9 cellular contexts compared by ENCODE assay signal in genomic region chr14:104793703-104793959, GRCh38. TPM values are rescaled to one million over a fixed set of nuclear protein-coding genes. Genes with fewer than 3 reads are reported as not detected.
A peak's percentile ranks its signal among the peaks of the same experiment; 100 is the strongest.
DNase-seq lines count a peak whose midpoint lies in the region; ATAC-seq, FAIRE-seq and TF ChIP-seq lines count a peak whose summit lies in the region.
"Had no signal": no experiment of that assay in that cellular context is flagged by ENCODE, and none has a peak within 500 bp of the region (broad histone marks: within the 10 kb centered on the region; RNA-seq: fewer than 3 reads in every experiment).

No MANE protein-coding gene starts in this region.

- peak overlapping the region; percentile 79 for H3K4me2 ChIP-seq in K562 (ENCODE audit: insufficient read depth, low read length)

- no peak for TF ChIP-seq RAD21 in K562 (CRISPR knock-in tag; conservative IDR thresholded peaks at IDR 0.05 in 1 of 2, IDR thresholded peaks at IDR 0.05 in 1 of 2)

- H3K9me1 ChIP-seq in K562 (ENCODE audit: control insufficient read depth, insufficient read depth, low read length), result no peaks in the 10 kb centered on the region

- POLR2A ChIA-PET in K562 (lab: Yijun Ruan, JAX), result interaction anchor here (0.6 to 0.7 kb wide), 2 partner anchors 18 to 93 kb away, joined by 3 read pairs; no protein-coding TSS in a partner anchor

- intact Hi-C loops in K562 (cut with micrococcal nuclease), result no loop called here

- ATAC-seq in K562, result no peak

- H3K36me3 ChIP-seq in ACC112 (ENCODE audit: insufficient read depth, low read length) (no peaks in the 10 kb centered on the region), HUES64 (ENCODE audit: insufficient read depth, low read length) (peaks cover 28% of the 10 kb centered on the region), K562 (ENCODE audit: control insufficient read depth, insufficient read depth, low read length) (peaks cover 42% of the 10 kb centered on the region; the same call in 1 of the 3 replicates), muscle layer of colon (ENCODE audit: insufficient read depth, low read length) (peaks cover 9% of the 10 kb centered on the region)

- 78% methylated on average over 2 of the region's 2 CpGs for WGBS in HUES64
- WGBS in K562 (ENCODE audit: insufficient coverage, low coverage, missing lambda C conversion rate), result 50% methylated on average over 2 of the region's 2 CpGs

- peaks cover 23% of the 10 kb centered on the region for H3K4me1 ChIP-seq in ACC112 (ENCODE audit: control insufficient read depth, insufficient read depth, low read length, unreplicated experiment)
- peaks cover 25% of the 10 kb centered on the region for H3K4me1 ChIP-seq in HUES64 (ENCODE audit: insufficient read depth, low read length)
- peaks cover 37 to 89% of the 10 kb centered on the region in 2 experiments for H3K4me1 ChIP-seq in K562 (replicated peaks in 1 of 2; ENCODE audit: control insufficient read depth in 2 of 2, insufficient read depth in 2 of 2, low read length in 2 of 2)
- peaks cover 42% of the 10 kb centered on the region for H3K4me1 ChIP-seq in muscle layer of colon (ENCODE audit: insufficient read depth, low read length)

- H3K4me3 ChIP-seq in ACC112 (ENCODE audit: low read depth, low read length) (peak overlapping the region; percentile 84), HUES64 (ENCODE audit: low read length) (peak overlapping the region; percentile 75), K562 (peak overlapping the region; percentile 70; the same call in 1 of the 2 replicates), muscle layer of colon (ENCODE audit: low read depth in 1 of 2, low read length in 2 of 2) (peak overlapping the region; percentile 1 to 74)

- BruUV-seq in K562 (replicated peaks; lab: Mats Ljungman, UMichigan), result no TSS peak

- no peak for TF ChIP-seq CTCF in K562 (IDR thresholded peaks at IDR 0.05 in 2 of 3, conservative IDR thresholded peaks at IDR 0.05 in 1 of 3; ENCODE audit: insufficient read depth in 2 of 3, low read depth in 1 of 3, low read length in 3 of 3)

- H2AFZ ChIP-seq in ACC112 (ENCODE audit: low read length, unreplicated experiment) (no peak overlapping the region), K562 (ENCODE audit: low read depth, low read length) (no peak overlapping the region)

- H3K79me2 ChIP-seq in ACC112 (ENCODE audit: control insufficient read depth, insufficient read depth, low read length, unreplicated experiment) (peaks cover 54% of the 10 kb centered on the region), K562 (ENCODE audit: control insufficient read depth, insufficient read depth, low read length) (peaks cover 54% of the 10 kb centered on the region)

- H3K27ac ChIP-seq in ACC112 (ENCODE audit: low read depth, low read length) (no peak overlapping the region), HUES64 (ENCODE audit: low read depth, low read length) (no peak overlapping the region), K562 (ENCODE audit: extremely low read depth, low read depth, low read length) (no peak overlapping the region; the same call in 2 of the 3 replicates), muscle layer of colon (ENCODE audit: low read depth, low read length) (no peak overlapping the region), substantia nigra (ENCODE audit: low read depth, low read length, poor library complexity, severe bottlenecking) (no peak overlapping the region)

- CTCF ChIA-PET in K562 (lab: Yijun Ruan, JAX; ENCODE audit: low intra/inter-chr PET ratio), result no interaction called here

- H3K27me3 ChIP-seq in ACC112 (ENCODE audit: insufficient read depth, low read length), result no peaks in the 10 kb centered on the region
- H3K27me3 ChIP-seq in HUES64 (ENCODE audit: insufficient read depth, low read length), result peaks cover 33% of the 10 kb centered on the region
- H3K27me3 ChIP-seq in K562 (ENCODE audit: control insufficient read depth in 2 of 2, insufficient read depth in 2 of 2, low read length in 2 of 2), result no peaks in the 10 kb centered on the region
- no peaks in the 10 kb centered on the region for H3K27me3 ChIP-seq in muscle layer of colon (ENCODE audit: control insufficient read depth in 1 of 2, insufficient read depth in 2 of 2, low read length in 2 of 2)

- peaks cover 12% of the 10 kb centered on the region; the same call in 1 of the 2 replicates for H4K20me1 ChIP-seq in K562 (replicated peaks; ENCODE audit: control insufficient read depth, insufficient read depth, low read length)

- no peak for TF ChIP-seq POLR2A in K562 (conservative IDR thresholded peaks at IDR 0.05)

- no peak for TF ChIP-seq EP300 in K562 (IDR thresholded peaks at IDR 0.05; ENCODE audit: low read length)

- H3K9me3 ChIP-seq in HUES64 (ENCODE audit: insufficient read depth, low read depth, low read length), result no peaks in the 10 kb centered on the region
- no peaks in the 10 kb centered on the region for H3K9me3 ChIP-seq in K562 (replicated peaks; ENCODE audit: control insufficient read depth, insufficient read depth, low read depth, low read length)
- H3K9me3 ChIP-seq in muscle layer of colon (ENCODE audit: low read length), result no peaks in the 10 kb centered on the region

- H3K9ac ChIP-seq in HUES64 (ENCODE audit: low read depth, low read length), result no peak overlapping the region
- H3K9ac ChIP-seq in K562 (ENCODE audit: insufficient read depth in 1 of 2, low read depth in 2 of 2, low read length in 2 of 2), result peak overlapping the region; percentile 82 to 93; a peak in 2 of 4 replicates
- peak overlapping the region; percentile 53 for H3K9ac ChIP-seq in muscle layer of colon (ENCODE audit: low read length)

- no peak for DNase-seq in K562 (ENCODE audit: extremely low read depth in 1 of 4, low spot score in 3 of 4)
- no peak for DNase-seq in substantia nigra (lab: John Stamatoyannopoulos, UW)
- DNase-seq in H4 (ENCODE audit: low spot score), result no peak
- no peak for DNase-seq in stimulated activated CD4-positive, alpha-beta T cell treated with anti-CD3 and anti-CD28 coated beads, Interleukin-2, amount 100 ng/mL, for 48 hours
- DNase-seq in activated CD4-positive, alpha-beta T cell treated with anti-CD3 and anti-CD28 coated beads for 4 hours, result no peak
- DNase-seq: NCI-H187 had no signal

- in situ Hi-C loops in K562 (cut with MboI), result no loop called here

- FAIRE-seq in K562 (lab: Jason Lieb, UNC), result no peak

RNA-seq across cellular contexts. Expression of gene AKT1, which starts 1.9 kb away (rescaled TPM):
- polyA plus RNA-seq in HUES64 (2013, experiment 1 of 2), result 42.6 TPM
- 50.8 TPM for polyA plus RNA-seq in HUES64 (2013, experiment 2 of 2)
- total RNA-seq in K562 (2011; cell fraction: chromatin; rRNA removed; ENCODE audit: low replicate concordance), result 90.8 and 209 TPM in 2 replicates
- 135 and 136 TPM in 2 replicates for total RNA-seq in K562 (2011; cell fraction: nucleolus; rRNA removed)
- 81.8 and 88.4 TPM in 2 replicates for total RNA-seq in K562 (2011; cell fraction: nucleoplasm; rRNA removed)
- total RNA-seq in K562 (2014; rRNA removed), result 80.1 and 91.2 TPM in 2 replicates
- total RNA-seq in K562 (2014; rRNA removed; fragmentation: Illumina TruSeq; extraction: Trizol), result 25.9 and 37.5 TPM in 2 replicates
- total RNA-seq in K562 (2015; rRNA removed; fragmentation: Illumina TruSeq; extraction: Trizol), result 74.5 and 75.1 TPM in 2 replicates
- 117 and 132 TPM in 2 replicates for total RNA-seq in K562 (2021)
- 71.8 and 79.3 TPM in 2 replicates for polyA plus RNA-seq in K562 (2011; rRNA removed)
- polyA plus RNA-seq in K562 (2011; cell fraction: cytosol; rRNA removed), result 96.5 and 143 TPM in 2 replicates
- polyA plus RNA-seq in K562 (2011; cell fraction: nucleus; rRNA removed), result 217 and 312 TPM in 2 replicates
- polyA plus RNA-seq in K562 (2012), result 86.9 and 120 TPM in 2 replicates
- polyA plus RNA-seq in K562 (2014; fragmentation: Illumina TruSeq; extraction: Trizol), result 82.0 and 89.7 TPM in 2 replicates
- polyA plus RNA-seq in K562 (2014; fragmentation: Nextera tagmentation; extraction: Ambion mirVana), result 1 to 10 TPM in 1 of 2 experiments, under 1 TPM in 1; 0.49 to 1.3 TPM
- 106 TPM in 2 replicates for polyA plus RNA-seq in K562 (2014; rRNA removed)
- polyA minus RNA-seq in K562 (2011; rRNA and poly(A)+ RNA removed), result 41.9 and 67.3 TPM in 2 replicates
- polyA minus RNA-seq in K562 (2011; cell fraction: cytosol; rRNA and poly(A)+ RNA removed), result 64.3 and 80.4 TPM in 2 replicates
- 29.8 and 38.1 TPM in 2 replicates for polyA minus RNA-seq in K562 (2011; cell fraction: nucleus; rRNA and poly(A)+ RNA removed)
- 86.5 and 127 TPM in 2 replicates for total RNA-seq in H4 (2014; rRNA removed; shearing (Covaris generic))

RNA-seq across cellular contexts. Expression of gene ZBTB42, which starts 7.3 kb away (rescaled TPM):
- polyA plus RNA-seq in HUES64 (2013, experiment 1 of 2), result 1.9 TPM
- polyA plus RNA-seq in HUES64 (2013, experiment 2 of 2), result 2.3 TPM
- total RNA-seq in K562 (2011; cell fraction: chromatin; rRNA removed; ENCODE audit: low replicate concordance), result 3.2 and 14.3 TPM in 2 replicates
- total RNA-seq in K562 (2011; cell fraction: nucleolus; rRNA removed), result 17.5 and 19.2 TPM in 2 replicates
- total RNA-seq in K562 (2011; cell fraction: nucleoplasm; rRNA removed), result 7.6 and 8.4 TPM in 2 replicates
- total RNA-seq in K562 (2014; rRNA removed) (5.5 and 7.2 TPM in 2 replicates), K562 (2014; rRNA removed; fragmentation: Illumina TruSeq; extraction: Trizol) (1.4 and 1.5 TPM in 2 replicates), K562 (2015; rRNA removed; fragmentation: Illumina TruSeq; extraction: Trizol) (5.1 TPM in 2 replicates), K562 (2021) (7.4 and 8.5 TPM in 2 replicates)
- polyA plus RNA-seq in K562 (2011; rRNA removed) (2.2 and 2.4 TPM in 2 replicates), K562 (2014; fragmentation: Illumina TruSeq; extraction: Trizol) (2.4 and 4.5 TPM in 2 replicates), K562 (2014; fragmentation: Nextera tagmentation; extraction: Ambion mirVana) (under 1 TPM; 0.03 to 0.08 TPM), K562 (2014; rRNA removed) (2.9 and 3.7 TPM in 2 replicates)
- polyA plus RNA-seq in K562 (2011; cell fraction: cytosol; rRNA removed), result 3.5 and 9.0 TPM in 2 replicates
- 3.6 and 6.6 TPM in 2 replicates for polyA plus RNA-seq in K562 (2011; cell fraction: nucleus; rRNA removed)
- polyA plus RNA-seq in K562 (2012), result 4.5 and 5.8 TPM in 2 replicates
- polyA minus RNA-seq in K562 (2011; rRNA and poly(A)+ RNA removed), result 2.9 and 4.9 TPM in 2 replicates
- polyA minus RNA-seq in K562 (2011; cell fraction: cytosol; rRNA and poly(A)+ RNA removed), result 6.0 and 8.7 TPM in 2 replicates
- polyA minus RNA-seq in K562 (2011; cell fraction: nucleus; rRNA and poly(A)+ RNA removed), result 12.0 and 13.1 TPM in 2 replicates
- 0.83 and 2.9 TPM in 2 replicates for total RNA-seq in H4 (2014; rRNA removed; shearing (Covaris generic))

RNA-seq across cellular contexts. Expression of gene SIVA1, which starts 40.7 kb away (rescaled TPM):
- 136 TPM for polyA plus RNA-seq in HUES64 (2013, experiment 1 of 2)
- 121 TPM for polyA plus RNA-seq in HUES64 (2013, experiment 2 of 2)
- 12.2 and 40.0 TPM in 2 replicates for total RNA-seq in K562 (2011; cell fraction: chromatin; rRNA removed; ENCODE audit: low replicate concordance)
- 43.4 and 62.2 TPM in 2 replicates for total RNA-seq in K562 (2011; cell fraction: nucleolus; rRNA removed)
- 31.2 and 34.7 TPM in 2 replicates for total RNA-seq in K562 (2011; cell fraction: nucleoplasm; rRNA removed)
- 186 and 216 TPM in 2 replicates for total RNA-seq in K562 (2014; rRNA removed)
- 4.8 and 6.1 TPM in 2 replicates for total RNA-seq in K562 (2014; rRNA removed; fragmentation: Illumina TruSeq; extraction: Trizol)
- total RNA-seq in K562 (2015; rRNA removed; fragmentation: Illumina TruSeq; extraction: Trizol), result 55.9 and 57.8 TPM in 2 replicates
- 111 and 113 TPM in 2 replicates for total RNA-seq in K562 (2021)
- 54.2 and 66.2 TPM in 2 replicates for polyA plus RNA-seq in K562 (2011; rRNA removed)
- polyA plus RNA-seq in K562 (2011; cell fraction: cytosol; rRNA removed), result 115 and 354 TPM in 2 replicates
- polyA plus RNA-seq in K562 (2011; cell fraction: nucleus; rRNA removed), result 75.6 and 121 TPM in 2 replicates
- 69.5 and 80.9 TPM in 2 replicates for polyA plus RNA-seq in K562 (2012)
- polyA plus RNA-seq in K562 (2014; fragmentation: Illumina TruSeq; extraction: Trizol), result 7.8 and 43.9 TPM in 2 replicates
- 10 to 100 TPM in 1 of 2 experiments, 1 to 10 TPM in 1; 4.2 to 20.6 TPM for polyA plus RNA-seq in K562 (2014; fragmentation: Nextera tagmentation; extraction: Ambion mirVana)
- polyA plus RNA-seq in K562 (2014; rRNA removed), result 138 and 148 TPM in 2 replicates
- polyA minus RNA-seq in K562 (2011; rRNA and poly(A)+ RNA removed), result 6.6 and 10.6 TPM in 2 replicates
- 31.0 and 34.2 TPM in 2 replicates for polyA minus RNA-seq in K562 (2011; cell fraction: cytosol; rRNA and poly(A)+ RNA removed)
- 16.2 and 20.1 TPM in 2 replicates for polyA minus RNA-seq in K562 (2011; cell fraction: nucleus; rRNA and poly(A)+ RNA removed)
- total RNA-seq in H4 (2014; rRNA removed; shearing (Covaris generic)), result 286 and 381 TPM in 2 replicates
